Comparison of ENCODE assay signal across 36 cellular contexts in the genomic region with DNA sequence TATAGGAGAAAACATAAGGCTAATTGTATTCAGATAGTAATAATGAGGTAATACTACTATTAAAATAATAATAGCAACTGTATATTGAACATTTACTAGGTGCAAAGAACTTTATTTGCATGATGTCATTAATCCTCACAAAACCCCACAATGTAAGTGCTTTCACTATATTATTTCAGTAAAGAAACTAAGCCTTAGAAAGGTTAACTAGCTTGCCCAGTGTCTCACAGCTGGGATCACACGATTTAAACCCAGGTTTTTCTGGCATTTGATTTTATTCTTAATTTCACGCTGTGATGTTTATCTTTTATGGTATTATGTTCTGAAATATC. TPM values are rescaled to one million over a fixed set of nuclear protein-coding genes. Genes with fewer than 3 reads are reported as not detected.
"Had no signal": no experiment of that assay in that cellular context is flagged by ENCODE, and none has a peak within 500 bp of the region (broad histone marks: within the 10 kb centered on the region; RNA-seq: fewer than 3 reads in every experiment).

No MANE protein-coding gene starts in this region.

- H3K27me3 Mint-ChIP-seq: activated B cell treated with CpG ODN at 0.5 μM for 24 hours; activated CD4-positive, alpha-beta memory T cell treated with anti-CD3 and anti-CD28 coated beads for 36 hours; activated CD8-positive, alpha-beta memory T cell treated with anti-CD3 and anti-CD28 coated beads, Interleukin-2, amount 10 ng/mL, durations not matched to agents 7 days and 5 days; activated naive CD4-positive, alpha-beta T cell treated with anti-CD3 and anti-CD28 coated beads, Interleukin-2, amount 50 U/mL, for 24 hours; activated naive CD8-positive, alpha-beta T cell treated with anti-CD3 and anti-CD28 coated beads, Interleukin-2, amount 10 ng/mL, durations not matched to agents 7 days and 5 days; central memory CD8-positive, alpha-beta T cell had no signal

- H3K4me1 ChIP-seq: body of pancreas, Peyer's patch had no signal

- H3K4me3 Mint-ChIP-seq: activated B cell treated with CpG ODN at 0.5 μM for 24 hours; activated CD4-positive, alpha-beta memory T cell treated with anti-CD3 and anti-CD28 coated beads for 36 hours; activated CD8-positive, alpha-beta memory T cell treated with anti-CD3 and anti-CD28 coated beads, Interleukin-2, amount 10 ng/mL, durations not matched to agents 7 days and 5 days; activated naive CD4-positive, alpha-beta T cell treated with anti-CD3 and anti-CD28 coated beads, Interleukin-2, amount 50 U/mL, for 24 hours; activated naive CD8-positive, alpha-beta T cell treated with anti-CD3 and anti-CD28 coated beads, Interleukin-2, amount 10 ng/mL, durations not matched to agents 7 days and 5 days; central memory CD8-positive, alpha-beta T cell had no signal

- H3K27ac Mint-ChIP-seq: activated B cell treated with CpG ODN at 0.5 μM for 24 hours; activated CD4-positive, alpha-beta memory T cell treated with anti-CD3 and anti-CD28 coated beads for 36 hours; activated CD8-positive, alpha-beta memory T cell treated with anti-CD3 and anti-CD28 coated beads, Interleukin-2, amount 10 ng/mL, durations not matched to agents 7 days and 5 days; activated naive CD4-positive, alpha-beta T cell treated with anti-CD3 and anti-CD28 coated beads, Interleukin-2, amount 50 U/mL, for 24 hours; activated naive CD8-positive, alpha-beta T cell treated with anti-CD3 and anti-CD28 coated beads, Interleukin-2, amount 10 ng/mL, durations not matched to agents 7 days and 5 days; activated T-helper 2 cell treated with anti-CD3 and anti-CD28 coated beads, Interferon-gamma antibody, Interleukin-2, Interleukin-4, amounts not matched to agents 10 μg/mL and 5 μg/mL and 100 μg/mL, durations not matched to agents 14 hours and 24 hours and 36 hours had no signal

- H3K27ac ChIP-seq: body of pancreas, Peyer's patch, VCaP had no signal

- H3K36me3 Mint-ChIP-seq: activated CD4-positive, alpha-beta memory T cell treated with anti-CD3 and anti-CD28 coated beads for 36 hours; activated CD8-positive, alpha-beta memory T cell treated with anti-CD3 and anti-CD28 coated beads, Interleukin-2, amount 10 ng/mL, durations not matched to agents 7 days and 5 days; activated naive CD4-positive, alpha-beta T cell treated with anti-CD3 and anti-CD28 coated beads, Interleukin-2, amount 50 U/mL, for 24 hours; activated naive CD8-positive, alpha-beta T cell treated with anti-CD3 and anti-CD28 coated beads, Interleukin-2, amount 10 ng/mL, durations not matched to agents 7 days and 5 days had no signal

- H3K27me3 ChIP-seq: body of pancreas, Peyer's patch had no signal

- H3K4me3 ChIP-seq: body of pancreas, K562, Peyer's patch had no signal

- H3K36me3 ChIP-seq: Peyer's patch had no signal

- H3K9me3 ChIP-seq: body of pancreas, Peyer's patch had no signal

- H3K4me1 Mint-ChIP-seq: activated B cell treated with CpG ODN at 0.5 μM for 24 hours; activated CD8-positive, alpha-beta memory T cell treated with anti-CD3 and anti-CD28 coated beads, Interleukin-2, amount 10 ng/mL, durations not matched to agents 7 days and 5 days; activated naive CD4-positive, alpha-beta T cell treated with anti-CD3 and anti-CD28 coated beads, Interleukin-2, amount 50 U/mL, for 24 hours had no signal

- DNase-seq: activated B cell treated with CpG ODN at 0.5 μM for 24 hours; activated CD4-positive, alpha-beta memory T cell treated with anti-CD3 and anti-CD28 coated beads for 36 hours; activated CD4-positive, alpha-beta T cell treated with anti-CD3 and anti-CD28 coated beads for 4 hours; activated CD4-positive, alpha-beta T cell treated with anti-CD3 and anti-CD28 coated beads, Interleukin-2, amount 50 U/mL, for 1 hour; activated CD4-positive, CD25-positive, alpha-beta regulatory T cell treated with anti-CD3 and anti-CD28 coated beads, Interleukin-2, amount 50 U/mL, for 72 hours; activated CD8-positive, alpha-beta memory T cell treated with anti-CD3 and anti-CD28 coated beads for 24 hours; activated CD8-positive, alpha-beta memory T cell treated with anti-CD3 and anti-CD28 coated beads, Interleukin-2, amount 10 ng/mL, durations not matched to agents 7 days and 5 days; activated gamma-delta T cell; activated naive CD4-positive, alpha-beta T cell treated with Interleukin-2 at 50 U/mL for 16 hours; activated naive CD8-positive, alpha-beta T cell treated with anti-CD3 and anti-CD28 coated beads, Interleukin-2, amount 10 ng/mL, durations not matched to agents 7 days and 5 days; activated T-cell treated with anti-CD3 and anti-CD28 coated beads, Interleukin-2, amount 50 U/mL, for 1 hour; body of pancreas; NCI-H1092 treated with DMSO at 0.1 percent for 48 hours; NCI-H1417; NCI-H146; NCI-H187; NCI-H2029 treated with DMSO at 0.1 percent for 48 hours; NCI-H2107; NCI-H2171; NCI-H510A; NCI-H526; NCI-H748 treated with DMSO at 0.1 percent for 48 hours; NK-92 treated with Interleukin-12 subunit alpha and Interleukin-12 subunit beta, amount 100 ng/mL, for 24 hours; PC-3; Peyer's patch; RPMI8226; SIG-M5; SW 1271; T-helper 1 cell; T-helper 2 cell; T-helper 9 cell had no signal

- ATAC-seq: activated CD8-positive, alpha-beta memory T cell treated with anti-CD3 and anti-CD28 coated beads, Interleukin-2, amount 10 ng/mL, durations not matched to agents 7 days and 5 days; body of pancreas; K562; PC-3 had no signal

- H3K9me3 Mint-ChIP-seq: activated naive CD4-positive, alpha-beta T cell treated with anti-CD3 and anti-CD28 coated beads, Interleukin-2, amount 50 U/mL, for 24 hours; activated naive CD8-positive, alpha-beta T cell treated with anti-CD3 and anti-CD28 coated beads, Interleukin-2, amount 10 ng/mL, durations not matched to agents 7 days and 5 days; activated T-helper 2 cell treated with anti-CD3 and anti-CD28 coated beads, Interferon-gamma antibody, Interleukin-2, Interleukin-4, amounts not matched to agents 10 μg/mL and 5 μg/mL and 100 μg/mL, durations not matched to agents 14 hours and 24 hours and 36 hours; central memory CD8-positive, alpha-beta T cell had no signal

RNA-seq across cellular contexts. Expression of gene JAKMIP2, which starts 50.0 kb away (rescaled TPM):
- total RNA-seq: K562 had no signal
